Comparison of ENCODE assay signal across 10 cellular contexts in genomic region chrX:1239681-1240142, GRCh38. TPM values are rescaled to one million over a fixed set of nuclear protein-coding genes. Genes with fewer than 3 reads are reported as not detected.
A peak's percentile ranks its signal among the peaks of the same experiment; 100 is the strongest.
DNase-seq lines count a peak whose midpoint lies in the region; ATAC-seq and TF ChIP-seq lines count a peak whose summit lies in the region.
"Had no signal": no experiment of that assay in that cellular context is flagged by ENCODE, and none has a peak within 500 bp of the region (broad histone marks: within the 10 kb centered on the region; RNA-seq: fewer than 3 reads in every experiment).

No MANE protein-coding gene starts in this region.

- no peaks in the 10 kb centered on the region for H3K9me3 ChIP-seq in sigmoid colon

- no peaks in the 10 kb centered on the region for H3K36me3 ChIP-seq in sigmoid colon

- intact Hi-C loops in sigmoid colon (cut with DNase I), result no loop called here

- peak in 2 of 4 donors; percentile 33 to 69 for TF ChIP-seq EP300 in sigmoid colon (IDR thresholded peaks at IDR 0.05)

- no peaks in the 10 kb centered on the region for H3K27me3 ChIP-seq in sigmoid colon

- peak; percentile 73 for ATAC-seq in GM18868 (IDR thresholded peaks at IDR 0.05; ENCODE audit: unreplicated experiment)
- peak; percentile 63 for ATAC-seq in HG03354 (IDR thresholded peaks at IDR 0.05; ENCODE audit: poor library complexity, severe bottlenecking, unreplicated experiment)
- ATAC-seq in HG02642 (IDR thresholded peaks at IDR 0.05; ENCODE audit: poor library complexity, unreplicated experiment), result no peak
- no peak for ATAC-seq in HG03039 (IDR thresholded peaks at IDR 0.05; ENCODE audit: unreplicated experiment)

- no peak for TF ChIP-seq POLR2A in sigmoid colon (IDR thresholded peaks at IDR 0.05)

- no peak overlapping the region for H3K4me3 ChIP-seq in sigmoid colon
- H3K4me3 ChIP-seq: skin epidermis had no signal

- DNase-seq in caudate nucleus (lab: John Stamatoyannopoulos, UW) (peak in 32 of 61 donors; percentile 0 to 48 (median 12)), sigmoid colon (peak; percentile 84), NCI-H1048 (lab: John Stamatoyannopoulos, UW) (no peak), DMS 273 treated with DMSO at 0.1 percent for 48 hours (lab: John Stamatoyannopoulos, UW) (no peak)

- H3K4me1 ChIP-seq in sigmoid colon, result no peaks in the 10 kb centered on the region

- no peak overlapping the region for H3K27ac ChIP-seq in caudate nucleus (ENCODE audit: low read depth, low read length)
- H3K27ac ChIP-seq in sigmoid colon, result no peak overlapping the region
- H3K27ac ChIP-seq: skin epidermis, VCaP had no signal

- TF ChIP-seq CTCF in sigmoid colon (IDR thresholded peaks at IDR 0.05), result no peak

- WGBS in sigmoid colon, 2 donors, result 60 to 91% methylated on average over 23 of the region's 23 CpGs

RNA-seq across cellular contexts. Expression of gene CRLF2, which starts 27.3 kb away (rescaled TPM):
- total RNA-seq in sigmoid colon, result 1 to 10 TPM in 1 of 4 donors, under 1 TPM in 2, not detected in 1; 0.41 to 1.1 (median 0.71) TPM
- under 1 TPM in 1 of 3 donors, not detected in 2; 0.77 TPM for polyA plus RNA-seq in sigmoid colon

RNA-seq across cellular contexts. Expression of gene CSF2RA, which starts 28.9 kb away (rescaled TPM):
- total RNA-seq in sigmoid colon, result 1 to 10 TPM; 3.4 to 8.6 (median 5.7) TPM
- 10 to 100 TPM in 1 of 3 donors, 1 to 10 TPM in 2; 4.2 to 14.1 (median 9.4) TPM for polyA plus RNA-seq in sigmoid colon

Comparison
In these comparisons a context has a peak if more than half of its experiments do, and no peak if none do; other contexts are left out.
1. ATAC-seq: peak in GM18868 (single experiment) and HG03354 (single experiment); none in HG02642 (single experiment) and HG03039 (single experiment).
2. DNase-seq: peak in caudate nucleus (32 of 61) and sigmoid colon (single experiment); none in NCI-H1048 (single experiment) and DMS 273 treated with DMSO at 0.1 percent for 48 hours (single experiment).